Comparison of ENCODE assay signal across 1 cellular context in the genomic region with DNA sequence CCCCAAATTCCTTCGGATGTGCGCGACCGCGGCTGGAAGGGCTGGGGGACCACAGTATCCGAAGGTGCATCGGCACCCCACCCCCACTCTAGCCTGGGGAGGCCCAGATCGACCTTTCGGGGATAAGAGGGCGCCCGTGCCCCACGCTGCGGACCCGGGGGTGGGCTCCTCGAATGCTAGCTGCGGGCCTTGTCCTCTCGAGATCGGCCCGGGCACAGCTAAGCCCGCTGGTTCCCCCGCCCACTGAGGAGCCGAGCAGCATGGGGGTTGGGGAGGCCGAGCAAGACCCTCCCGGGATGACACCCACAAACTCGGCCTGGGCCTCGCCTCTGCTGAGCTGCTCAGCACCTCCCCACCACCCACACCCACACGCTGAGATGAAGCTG.
TF ChIP-seq lines count a peak whose summit lies in the region.

No MANE protein-coding gene starts in this region.

TF ChIP-seq in GM12878, 131 proteins besides CTCF, POLR2A, EP300 and RAD21 (continued from another document):
- TF ChIP-seq NBN (IDR thresholded peaks at IDR 0.05), result 0 out of 2 replicates have a peak, but pooled peaks have one; percentile 12
- TF ChIP-seq RELA (IDR thresholded peaks at IDR 0.05; ENCODE audit: borderline replicate concordance, partially characterized antibody), result no peak
- TF ChIP-seq LARP7 (IDR thresholded peaks at IDR 0.05), result peak; percentile 32; the same call in 1 of the 2 replicates
- TF ChIP-seq, protein P1, sequence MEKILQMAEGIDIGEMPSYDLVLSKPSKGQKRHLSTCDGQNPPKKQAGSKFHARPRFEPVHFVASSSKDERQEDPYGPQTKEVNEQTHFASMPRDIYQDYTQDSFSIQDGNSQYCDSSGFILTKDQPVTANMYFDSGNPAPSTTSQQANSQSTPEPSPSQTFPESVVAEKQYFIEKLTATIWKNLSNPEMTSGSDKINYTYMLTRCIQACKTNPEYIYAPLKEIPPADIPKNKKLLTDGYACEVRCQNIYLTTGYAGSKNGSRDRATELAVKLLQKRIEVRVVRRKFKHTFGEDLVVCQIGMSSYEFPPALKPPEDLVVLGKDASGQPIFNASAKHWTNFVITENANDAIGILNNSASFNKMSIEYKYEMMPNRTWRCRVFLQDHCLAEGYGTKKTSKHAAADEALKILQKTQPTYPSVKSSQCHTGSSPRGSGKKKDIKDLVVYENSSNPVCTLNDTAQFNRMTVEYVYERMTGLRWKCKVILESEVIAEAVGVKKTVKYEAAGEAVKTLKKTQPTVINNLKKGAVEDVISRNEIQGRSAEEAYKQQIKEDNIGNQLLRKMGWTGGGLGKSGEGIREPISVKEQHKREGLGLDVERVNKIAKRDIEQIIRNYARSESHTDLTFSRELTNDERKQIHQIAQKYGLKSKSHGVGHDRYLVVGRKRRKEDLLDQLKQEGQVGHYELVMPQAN (conservative IDR thresholded peaks at IDR 0.05), result no peak
- TF ChIP-seq BRCA1 (IDR thresholded peaks at IDR 0.05; ENCODE audit: low read depth, low read length), result no peak
- no peak for TF ChIP-seq TCF3 (IDR thresholded peaks at IDR 0.05; ENCODE audit: borderline replicate concordance, insufficient read depth, low read depth, low read length)
